21 cellular contexts compared by ENCODE assay signal in the genomic region with DNA sequence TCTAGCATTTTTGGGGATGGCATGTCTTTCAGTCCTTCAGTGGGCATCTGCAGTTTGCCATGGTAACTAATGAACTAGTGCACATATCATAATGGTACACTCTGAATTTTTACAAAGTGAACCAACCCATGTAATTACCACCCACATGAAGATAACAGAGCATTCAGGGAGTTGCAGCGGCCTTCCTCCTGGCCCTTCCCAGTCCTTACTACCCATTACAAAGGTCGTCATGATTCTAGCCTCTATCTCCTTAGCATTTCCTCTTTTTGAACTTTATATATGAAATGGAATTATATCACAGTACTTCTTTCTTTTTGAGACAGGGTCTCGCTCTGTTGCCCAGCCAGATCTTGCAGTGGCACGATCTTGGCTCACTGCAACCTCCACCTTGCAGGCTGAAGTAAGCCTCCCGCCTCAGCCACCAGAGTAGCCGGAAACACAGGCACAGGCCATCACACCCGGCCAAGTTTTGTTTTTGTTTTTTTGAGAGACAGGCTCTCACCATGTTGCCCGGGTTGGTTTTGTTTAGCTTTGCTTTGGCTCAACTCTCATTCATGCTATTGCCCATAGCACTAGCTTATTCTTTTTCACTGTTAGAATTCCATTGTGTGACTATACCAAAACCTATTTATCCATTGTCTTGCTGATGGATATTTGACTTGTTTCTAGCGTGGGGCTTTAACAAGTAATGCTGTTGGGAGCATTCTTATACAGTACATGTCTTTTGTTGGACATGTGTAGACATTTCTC.
DNase-seq lines count a peak whose midpoint lies in the region; ATAC-seq, FAIRE-seq and TF ChIP-seq lines count a peak whose summit lies in the region.
"Had no signal": no experiment of that assay in that cellular context is flagged by ENCODE, and none has a peak within 500 bp of the region (broad histone marks: within the 10 kb centered on the region; RNA-seq: fewer than 3 reads in every experiment).

No MANE protein-coding gene starts in this region.

- H2BK120ac ChIP-seq in H1 (replicated peaks; ENCODE audit: low read depth, low read length), result no peak overlapping the region

- no peaks in the 10 kb centered on the region for H3K36me3 ChIP-seq in ES-I3 (ENCODE audit: insufficient read depth, low read length)
- H3K36me3 ChIP-seq in HEK293 (ENCODE audit: control insufficient read depth in 2 of 2, insufficient read depth in 1 of 2, low read length in 2 of 2), result no peaks in the 10 kb centered on the region
- H3K36me3 ChIP-seq in H1 (ENCODE audit: control insufficient read depth in 2 of 4, insufficient read depth in 4 of 4, low read length in 3 of 4), result no peaks in the 10 kb centered on the region
- H3K36me3 ChIP-seq in neutrophil, result peaks cover 99% of the 10 kb centered on the region
- H3K36me3 ChIP-seq: MG63 had no signal

- no peak overlapping the region for H2AK5ac ChIP-seq in H1 (ENCODE audit: low read depth, low read length)

- intact Hi-C loops in activated CD4-positive, alpha-beta memory T cell treated with anti-CD3 and anti-CD28 coated beads for 36 hours (cut with micrococcal nuclease), result no loop called here

- TF ChIP-seq CTCF in HEK293 (tag by site-specific recombination; IDR thresholded peaks at IDR 0.05), result no peak
- no peak for TF ChIP-seq CTCF in H1 (IDR thresholded peaks at IDR 0.05; ENCODE audit: control extremely low read depth in 1 of 3, insufficient read depth in 1 of 3, low read depth in 1 of 3, low read length in 3 of 3)
- TF ChIP-seq CTCF in neutrophil (IDR thresholded peaks at IDR 0.05), result no peak

- no peak overlapping the region for H4K91ac ChIP-seq in H1 (replicated peaks; ENCODE audit: insufficient read length, low read length)

- no peak for TF ChIP-seq EP300 in H1 (IDR thresholded peaks at IDR 0.05; ENCODE audit: borderline replicate concordance in 1 of 2, low read depth in 2 of 2, low read length in 2 of 2)

- H3K23ac ChIP-seq in H1 (ENCODE audit: insufficient read length), result no peak overlapping the region

- 0 out of 2 replicates have a peak overlapping the region, but pooled peaks have one; percentile 39 for H2BK5ac ChIP-seq in H1 (ENCODE audit: low read depth, low read length)

- H3K27me3 ChIP-seq in H1 (replicated peaks in 1 of 4; ENCODE audit: control insufficient read depth in 3 of 4, extremely low read depth in 1 of 4, insufficient read depth in 3 of 4, low read length in 3 of 4) (no peaks in the 10 kb centered on the region), neutrophil (no peaks in the 10 kb centered on the region)
- H3K27me3 ChIP-seq: esophagus squamous epithelium, MG63, upper lobe of left lung had no signal

- H3K23me2 ChIP-seq in H1 (ENCODE audit: low read depth, low read length), result no peaks in the 10 kb centered on the region

- H3K4ac ChIP-seq in H1 (replicated peaks; ENCODE audit: insufficient read length, low read depth, low read length), result no peak overlapping the region

- H3K4me1 Mint-ChIP-seq in activated CD4-positive, alpha-beta memory T cell treated with anti-CD3 and anti-CD28 coated beads for 36 hours (ENCODE audit: low read depth), result peaks cover 2% of the 10 kb centered on the region

- H2BK15ac ChIP-seq in H1 (ENCODE audit: low read length), result no peak overlapping the region

- CTCF ChIA-PET in HEK293 (lab: Yijun Ruan, JAX) (interaction anchor here (0.6 to 1.4 kb wide), 3 partner anchors 14 to 178 kb away, joined by 3 read pairs; no protein-coding TSS in a partner anchor), H1 (lab: Charles Lee; ENCODE audit: partially characterized antibody) (interaction anchor here (0.6 to 2.7 kb wide), 9 partner anchors 8 to 280 kb away, joined by 3 to 15 read pairs (median 3); no protein-coding TSS in a partner anchor)
- CTCF ChIA-PET in activated CD4-positive, alpha-beta memory T cell treated with anti-CD3 and anti-CD28 coated beads for 36 hours (lab: Charles Lee), result interaction anchor here (1.0 kb wide), 1 partner anchor 11 kb away, joined by 3 read pairs; no protein-coding TSS in a partner anchor

- TF ChIP-seq RAD21 in H1 (IDR thresholded peaks at IDR 0.05 in 1 of 2, conservative IDR thresholded peaks at IDR 0.05 in 1 of 2; ENCODE audit: low read depth in 2 of 2, low read length in 2 of 2), result no peak

- TF ChIP-seq POLR2A in H1 (IDR thresholded peaks at IDR 0.05; ENCODE audit: control extremely low read depth in 1 of 2, low read depth in 2 of 2, low read length in 2 of 2), result no peak

- FAIRE-seq in H1 (lab: Jason Lieb, UNC), result no peak

- WGBS in H1 (ENCODE audit: extremely low coverage in 1 of 2, insufficient coverage in 1 of 2, insufficient read length in 1 of 2, insufficient replicate concordance in 2 of 2, low coverage in 1 of 2, low lambda C conversion rate in 2 of 2, missing lambda C conversion rate in 1 of 2), 2 experiments, result 87% methylated on average over 9 of the region's 9 CpGs; no CpG with 5 or more reads in 1 of the 2 experiments

- ATAC-seq in GM19035 (IDR thresholded peaks at IDR 0.05; ENCODE audit: unreplicated experiment), result no peak
- ATAC-seq: naive thymus-derived CD4-positive, alpha-beta T cell; PC-3; stimulated activated naive CD8-positive, alpha-beta T cell treated with anti-CD3 and anti-CD28 coated beads, Interleukin-15, amount 100 ng/mL, for 72 hours had no signal

- peaks cover 3% of the 10 kb centered on the region for H3K9me3 Mint-ChIP-seq in activated CD4-positive, alpha-beta memory T cell treated with anti-CD3 and anti-CD28 coated beads for 36 hours

- no peak overlapping the region for H3K27ac Mint-ChIP-seq in activated CD4-positive, alpha-beta memory T cell treated with anti-CD3 and anti-CD28 coated beads for 36 hours
- H3K27ac Mint-ChIP-seq: HFFc6 had no signal

- H3K27ac ChIP-seq in HEK293 (ENCODE audit: extremely low read depth, low read depth, low read length) (peak overlapping the region; percentile 34; the same call in 1 of the 2 replicates), H1 (ENCODE audit: low read depth, low read length) (no peak overlapping the region), neutrophil (peak overlapping the region; percentile 28)
- H3K27ac ChIP-seq: esophagus squamous epithelium, upper lobe of left lung had no signal

- peaks cover 5% of the 10 kb centered on the region; the same call in 1 of the 2 replicates for H3K9me3 ChIP-seq in ES-I3 (ENCODE audit: control insufficient read depth, insufficient read depth, low read length)
- no peaks in the 10 kb centered on the region for H3K9me3 ChIP-seq in HEK293 (ENCODE audit: control insufficient read depth, insufficient read depth, low read depth, low read length)
- H3K9me3 ChIP-seq in H1 (ENCODE audit: insufficient read depth in 2 of 2, low read depth in 1 of 2, low read length in 1 of 2), result peaks cover 0 to 5% of the 10 kb centered on the region in 2 experiments; a peak in 1 of 4 replicates
- no peaks in the 10 kb centered on the region for H3K9me3 ChIP-seq in neutrophil
- H3K9me3 ChIP-seq: MG63 had no signal

- no peaks in the 10 kb centered on the region for H3K79me1 ChIP-seq in H1 (ENCODE audit: low read depth, low read length)

- H2AFZ ChIP-seq in H1 (ENCODE audit: low read length), result peak overlapping the region; percentile 85

- no peak overlapping the region for H3K14ac ChIP-seq in H1 (ENCODE audit: insufficient read length)

- no peak overlapping the region for H4K8ac ChIP-seq in H1 (ENCODE audit: extremely low read depth, insufficient read depth, low read length)

- H3K56ac ChIP-seq in H1 (replicated peaks; ENCODE audit: insufficient read length, low read depth, low read length), result no peak overlapping the region

- H3K4me3 Mint-ChIP-seq in activated CD4-positive, alpha-beta memory T cell treated with anti-CD3 and anti-CD28 coated beads for 36 hours, result no peak overlapping the region
- H3K4me3 Mint-ChIP-seq: HFFc6; naive thymus-derived CD4-positive, alpha-beta T cell; stimulated activated naive CD8-positive, alpha-beta T cell treated with anti-CD3 and anti-CD28 coated beads, Interleukin-15, amount 100 ng/mL, for 72 hours had no signal

- H3K4me1 ChIP-seq in ES-I3 (ENCODE audit: insufficient read depth, low read length) (peaks cover 9% of the 10 kb centered on the region), HEK293 (ENCODE audit: control insufficient read depth, insufficient read depth, low read length) (peaks cover 10% of the 10 kb centered on the region; the same call in 1 of the 2 replicates), H1 (replicated peaks in 1 of 4; ENCODE audit: control insufficient read depth in 3 of 4, insufficient read depth in 4 of 4, low read length in 3 of 4) (peaks cover 4 to 10% (median 7%) of the 10 kb centered on the region in 4 experiments; a peak in 5 of 7 replicates), neutrophil (ENCODE audit: control insufficient read depth in 1 of 2, insufficient read depth in 1 of 2, low read depth in 1 of 2, low read length in 1 of 2) (peaks cover 1 to 2% of the 10 kb centered on the region in 2 experiments)
- H3K4me1 ChIP-seq: esophagus squamous epithelium, upper lobe of left lung had no signal

- H3K27me3 Mint-ChIP-seq in activated CD4-positive, alpha-beta memory T cell treated with anti-CD3 and anti-CD28 coated beads for 36 hours, result no peaks in the 10 kb centered on the region
- H3K27me3 Mint-ChIP-seq: naive thymus-derived CD4-positive, alpha-beta T cell; stimulated activated naive CD8-positive, alpha-beta T cell treated with anti-CD3 and anti-CD28 coated beads, Interleukin-15, amount 100 ng/mL, for 72 hours had no signal

- peak overlapping the region in 1 of 2 experiments; percentile 6; a peak in 1 of 4 replicates for H3K4me2 ChIP-seq in H1 (ENCODE audit: insufficient read depth in 1 of 2, low read depth in 2 of 2, low read length in 2 of 2)

- peaks cover 69% of the 10 kb centered on the region for H3K36me3 Mint-ChIP-seq in activated CD4-positive, alpha-beta memory T cell treated with anti-CD3 and anti-CD28 coated beads for 36 hours

- H2BK20ac ChIP-seq in H1 (ENCODE audit: low read length), result peak overlapping the region; percentile 86; the same call in 1 of the 2 replicates

- DNase-seq in H1 (ENCODE audit: low read depth in 1 of 2, low spot score in 2 of 2) (no peak), NCI-H1417 (lab: John Stamatoyannopoulos, UW) (no peak)
- DNase-seq in activated CD4-positive, alpha-beta memory T cell treated with anti-CD3 and anti-CD28 coated beads for 36 hours, result no peak
- DNase-seq: activated CD4-positive, alpha-beta T cell treated with anti-CD3 and anti-CD28 coated beads for 4 hours; amniotic stem cell; DMS79 treated with DMSO at 0.1 percent for 48 hours; esophagus squamous epithelium; HFFc6; MG63; naive thymus-derived CD4-positive, alpha-beta T cell; NCI-H2227 treated with DMSO at 0.1 percent for 48 hours; PC-3; SHP77; stimulated activated CD4-positive, alpha-beta T cell treated with anti-CD3 and anti-CD28 coated beads, Interleukin-2, amount 100 ng/mL, for 24 hours; stimulated activated naive CD8-positive, alpha-beta T cell treated with anti-CD3 and anti-CD28 coated beads, Interleukin-15, amount 100 ng/mL, for 72 hours; SW 1271; upper lobe of left lung had no signal

- H3K4me3 ChIP-seq in HEK293 (ENCODE audit: low read depth, low read length) (no peak overlapping the region), H1 (ENCODE audit: extremely low read depth in 1 of 4, insufficient read depth in 2 of 4, low read depth in 3 of 4, low read length in 4 of 4) (peak overlapping the region in 1 of 4 experiments; percentile 29; a peak in 1 of 8 replicates), neutrophil (ENCODE audit: low read depth in 1 of 2, low read length in 1 of 2) (no peak overlapping the region)
- H3K4me3 ChIP-seq: esophagus squamous epithelium, MG63, upper lobe of left lung had no signal

- H3K9ac ChIP-seq in ES-I3 (ENCODE audit: low read depth, low read length) (peak overlapping the region; percentile 1; the same call in 1 of the 2 replicates), H1 (replicated peaks in 1 of 4; ENCODE audit: extremely low read depth in 1 of 4, low read depth in 3 of 4, low read length in 3 of 4) (no peak overlapping the region)

- H3K18ac ChIP-seq in H1 (ENCODE audit: extremely low read depth, low read length), result peak overlapping the region; percentile 78; the same call in 1 of the 2 replicates

- H4K20me1 ChIP-seq in H1 (replicated peaks in 1 of 2; ENCODE audit: control insufficient read depth in 1 of 2, insufficient read depth in 2 of 2, low read length in 2 of 2), result no peaks in the 10 kb centered on the region

- no peak overlapping the region for H4K5ac ChIP-seq in H1 (ENCODE audit: insufficient read length, low read depth, low read length)

- H2BK12ac ChIP-seq in H1 (ENCODE audit: low read depth, low read length), result 0 out of 2 replicates have a peak overlapping the region, but pooled peaks have one; percentile 17

- no peaks in the 10 kb centered on the region for H3K79me2 ChIP-seq in H1 (ENCODE audit: control insufficient read depth in 1 of 2, insufficient read depth in 2 of 2, low read length in 2 of 2)

- POLR2A ChIA-PET in HEK293 (lab: Yijun Ruan, JAX) (interaction anchor here (0.8 kb wide), 1 partner anchor 7 kb away, joined by 9 read pairs; no protein-coding TSS in a partner anchor), H1 (lab: Charles Lee; ENCODE audit: partially characterized antibody) (no interaction called here)
- POLR2A ChIA-PET in activated CD4-positive, alpha-beta memory T cell treated with anti-CD3 and anti-CD28 coated beads for 36 hours (lab: Charles Lee), result no interaction called here
